8 cellular contexts compared by ENCODE assay signal in the genomic region with DNA sequence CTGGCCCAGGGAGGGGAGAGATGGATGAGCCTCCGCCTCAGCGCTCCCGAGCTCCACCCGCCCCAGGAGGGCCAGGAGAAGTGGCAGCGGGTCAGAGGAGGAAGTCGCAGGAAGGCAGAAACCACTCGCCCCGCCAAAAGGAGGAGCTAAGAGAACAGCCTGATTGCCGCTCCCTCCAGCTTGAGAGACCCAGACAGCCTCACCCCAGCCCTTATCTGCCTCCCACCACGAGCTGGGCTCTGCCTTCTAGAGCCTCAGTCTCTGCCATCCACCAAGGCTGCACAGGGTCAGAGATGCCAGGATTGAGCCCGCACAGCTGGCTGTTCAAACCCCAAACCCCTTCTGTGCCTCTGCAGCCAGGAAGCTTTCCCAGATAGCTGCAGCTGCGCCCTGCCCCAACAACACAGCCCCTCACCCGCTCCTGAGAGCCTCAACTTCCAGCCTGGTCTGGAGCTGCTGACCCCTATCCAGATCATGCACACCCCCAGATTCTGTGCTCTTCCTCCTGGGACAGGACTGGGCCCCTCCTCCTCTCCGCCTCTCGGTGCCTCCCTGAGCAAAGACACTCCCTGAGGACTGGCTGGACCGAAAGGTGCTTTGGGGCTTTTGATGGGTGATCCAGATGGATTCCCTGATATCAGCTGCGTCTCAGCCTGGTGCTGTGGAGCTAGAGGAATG. TPM values are rescaled to one million over a fixed set of nuclear protein-coding genes. Genes with fewer than 3 reads are reported as not detected.
DNase-seq lines count a peak whose midpoint lies in the region; ATAC-seq and TF ChIP-seq lines count a peak whose summit lies in the region.

No MANE protein-coding gene starts in this region.

- intact Hi-C loops in CD14-positive monocyte (cut with micrococcal nuclease), result loop anchor here in 1 of 2 donors (2.0 kb wide), 1 partner anchor 40 kb away; no protein-coding TSS in a partner anchor
- intact Hi-C loops in dorsolateral prefrontal cortex (cut with DNase I), result no loop called here
- intact Hi-C loops in posterior cingulate gyrus (cut with DNase I), result no loop called here

- TF ChIP-seq CTCF in CD14-positive monocyte (IDR thresholded peaks at IDR 0.05) (no peak), dorsolateral prefrontal cortex (IDR thresholded peaks at IDR 0.05 in 54 of 56, conservative IDR thresholded peaks at IDR 0.05 in 2 of 56; ENCODE audit: low read depth in 1 of 56, partially characterized antibody in 56 of 56) (no peak)

- H3K9me3 Mint-ChIP-seq in CD14-positive monocyte, result no peaks in the 10 kb centered on the region
- no peaks in the 10 kb centered on the region for H3K9me3 Mint-ChIP-seq in memory B cell

- H3K4me3 Mint-ChIP-seq in CD14-positive monocyte (peak overlapping the region; percentile 77 to 95), memory B cell (peak overlapping the region; percentile 91)

- H3K27me3 Mint-ChIP-seq in CD14-positive monocyte (ENCODE audit: low read depth in 3 of 3) (peaks cover 2 to 8% (median 2%) of the 10 kb centered on the region in 3 donors), memory B cell (no peaks in the 10 kb centered on the region)

- ATAC-seq in activated CD4-positive, CD25-positive, alpha-beta regulatory T cell treated with anti-CD3 and anti-CD28 coated beads, Interleukin-2, amount 50 U/mL, for 24 hours, result peak; percentile 48 to 54
- peak; percentile 23 for ATAC-seq in memory B cell (ENCODE audit: low read depth)

- no peak overlapping the region for H3K27ac ChIP-seq in dorsolateral prefrontal cortex

- H3K36me3 Mint-ChIP-seq in CD14-positive monocyte (peaks cover 4 to 7% of the 10 kb centered on the region in 2 donors), memory B cell (peaks cover 8% of the 10 kb centered on the region)

- DNase-seq in CD14-positive monocyte (ENCODE audit: low spot score), result peak; percentile 73
- DNase-seq in H7, result peak; percentile 92
- DNase-seq in NCI-H2227 treated with DMSO at 0.1 percent for 48 hours (lab: John Stamatoyannopoulos, UW), result peak; percentile 11
- DNase-seq in dorsolateral prefrontal cortex, result peak in 1 of 10 donors; percentile 36
- peak; percentile 57 to 66 for DNase-seq in memory B cell (ENCODE audit: low spot score in 2 of 2)
- peak; percentile 43 to 45 for DNase-seq in stimulated activated CD8-positive, alpha-beta memory T cell treated with anti-CD3 and anti-CD28 coated beads, Interleukin-2, amount 100 ng/mL, for 1 hour (ENCODE audit: low read depth in 2 of 2)
- no peak for DNase-seq in posterior cingulate gyrus

- H3K27me3 ChIP-seq in H7 (ENCODE audit: control insufficient read depth, insufficient read depth, low read length) (peaks cover 26% of the 10 kb centered on the region), dorsolateral prefrontal cortex (peaks cover 0 to 65% (median 41%) of the 10 kb centered on the region in 45 donors)

- H3K4me3 ChIP-seq in H7 (ENCODE audit: insufficient read depth, low read depth, low read length) (peak overlapping the region; percentile 57), dorsolateral prefrontal cortex (peak overlapping the region in 34 of 59 donors; percentile 12 to 58 (median 38))

- H3K27ac Mint-ChIP-seq in CD14-positive monocyte (peak overlapping the region; percentile 84 to 93 (median 91)), memory B cell (peak overlapping the region; percentile 92)

- H3K4me1 Mint-ChIP-seq in CD14-positive monocyte (peaks cover 42% of the 10 kb centered on the region), memory B cell (peaks cover 50% of the 10 kb centered on the region)

- H3K36me3 ChIP-seq in H7 (replicated peaks; ENCODE audit: control insufficient read depth, insufficient read depth, low read length), result no peaks in the 10 kb centered on the region

RNA-seq across cellular contexts. Expression of a gene that starts 1.0 kb away (rescaled TPM):
- polyA plus RNA-seq in CD14-positive monocyte, result 1 to 10 TPM; 6.9 to 9.5 TPM
- 5.7 and 5.8 TPM in 2 replicates for total RNA-seq in H7 (2014; rRNA removed; shearing (Covaris generic))
- 10 to 100 TPM in 2 of 120 experiments, 1 to 10 TPM in 117, under 1 TPM in 1; 0.79 to 11.5 (median 2.9) TPM for total RNA-seq in dorsolateral prefrontal cortex

RNA-seq across cellular contexts. Expression of a gene that starts 49.0 kb away (rescaled TPM):
- 10 to 100 TPM; 22.9 to 33.8 TPM for polyA plus RNA-seq in CD14-positive monocyte
- total RNA-seq in H7 (2014; rRNA removed; shearing (Covaris generic)), result 0.10 and 0.33 TPM in 2 replicates
- 1 to 10 TPM in 30 of 120 experiments, under 1 TPM in 86, not detected in 4; 0.15 to 2.8 (median 0.69) TPM for total RNA-seq in dorsolateral prefrontal cortex

Comparison
In these comparisons a context has a peak if more than half of its experiments do, and no peak if none do; other contexts are left out.
1. DNase-seq: peak in CD14-positive monocyte (single experiment), H7 (single experiment), NCI-H2227 treated with DMSO at 0.1 percent for 48 hours (single experiment), memory B cell (2 of 2) and stimulated activated CD8-positive, alpha-beta memory T cell treated with anti-CD3 and anti-CD28 coated beads, Interleukin-2, amount 100 ng/mL, for 1 hour (2 of 2); none in posterior cingulate gyrus (0 of 10).